Comparison of ENCODE assay signal across 8 cellular contexts in genomic region chr15:74311734-74312444, GRCh38. TPM values are rescaled to one million over a fixed set of nuclear protein-coding genes. Genes with fewer than 3 reads are reported as not detected.
DNase-seq lines count a peak whose midpoint lies in the region; ATAC-seq and TF ChIP-seq lines count a peak whose summit lies in the region.

No MANE protein-coding gene starts in this region.

- no peak overlapping the region for H3K4me3 ChIP-seq in AG04450 (ENCODE audit: low read depth, low read length)
- H3K4me3 ChIP-seq in GM23338: no peak overlapping the region

- CTCF ChIA-PET in AG04450 (lab: Charles Lee): interaction anchor here (0.6 to 6.4 kb wide), 4 partner anchors 9 to 1025 kb away, joined by 3 to 101 read pairs (median 4); no protein-coding TSS in a partner anchor

- 0 out of 2 replicates have a peak overlapping the region, but pooled peaks have one; percentile 9 for H3K4me2 ChIP-seq in GM23338

- no peaks in the 10 kb centered on the region for H3K36me3 Mint-ChIP-seq in GM23338 (ENCODE audit: low read depth)
- H3K36me3 Mint-ChIP-seq in glutamatergic neuron (ENCODE audit: unreplicated experiment): no peaks in the 10 kb centered on the region

- no peaks in the 10 kb centered on the region for H3K79me2 ChIP-seq in GM23338 (replicated peaks; ENCODE audit: insufficient read depth)

- no peak overlapping the region for H2AFZ ChIP-seq in GM23338

- H3K27ac ChIP-seq in AG04450 (ENCODE audit: low read depth, low read length) (no peak overlapping the region), GM23338 (ENCODE audit: low read depth) (no peak overlapping the region)

- H3K9me3 ChIP-seq in AG04450 (ENCODE audit: control insufficient read depth, insufficient read depth, low read length): no peaks in the 10 kb centered on the region

- no peak for DNase-seq in AG04450 (ENCODE audit: low read depth, low spot score)
- DNase-seq in GM23338 (ENCODE audit: low spot score): peak; percentile 69
- DNase-seq in RPMI8226: peak; percentile 64
- DNase-seq in glutamatergic neuron: peak; percentile 47
- DNase-seq in GOT3 (lab: John Stamatoyannopoulos, UW): no peak
- DNase-seq in NCI-H226: no peak
- no peak for DNase-seq in stimulated activated naive CD4-positive, alpha-beta T cell treated with Interleukin-2 at 50 U/mL for 16 hours (lab: John Stamatoyannopoulos, UW)
- no peak for DNase-seq in mucosa of gallbladder (ENCODE audit: low spot score)

- no peaks in the 10 kb centered on the region for H3F3A ChIP-seq in GM23338 (replicated peaks; ENCODE audit: low read depth)

- TF ChIP-seq CTCF in AG04450 (IDR thresholded peaks at IDR 0.05; ENCODE audit: low read depth, low read length) (peak; percentile 64), GM23338 (conservative IDR thresholded peaks at IDR 0.05; ENCODE audit: low read depth in 2 of 2) (peak; percentile 75 to 79), glutamatergic neuron (IDR thresholded peaks at IDR 0.05; ENCODE audit: partially characterized antibody, unreplicated experiment) (peak; percentile 44)

- peaks cover 58% of the 10 kb centered on the region for H3K4me1 Mint-ChIP-seq in GM23338
- peaks cover 29% of the 10 kb centered on the region for H3K4me1 Mint-ChIP-seq in glutamatergic neuron (ENCODE audit: low read depth, unreplicated experiment)

- no peaks in the 10 kb centered on the region for H4K20me1 ChIP-seq in GM23338 (replicated peaks; ENCODE audit: insufficient read depth)

- H3K9me3 Mint-ChIP-seq in GM23338: no peaks in the 10 kb centered on the region; the same call in 2 of the 3 replicates
- H3K9me3 Mint-ChIP-seq in glutamatergic neuron (ENCODE audit: unreplicated experiment): peaks cover 17% of the 10 kb centered on the region

- no peaks in the 10 kb centered on the region for H3K36me3 ChIP-seq in GM23338 (ENCODE audit: insufficient read depth)

- H3K4me3 Mint-ChIP-seq in GM23338 (no peak overlapping the region), glutamatergic neuron (ENCODE audit: unreplicated experiment) (peak overlapping the region; percentile 65)

- H3K27me3 Mint-ChIP-seq in GM23338 (ENCODE audit: insufficient read depth, low read depth, poor library complexity): peaks cover 32% of the 10 kb centered on the region
- H3K27me3 Mint-ChIP-seq in glutamatergic neuron (ENCODE audit: unreplicated experiment): peaks cover 19% of the 10 kb centered on the region

- peak; percentile 42 for ATAC-seq in GM23338

- no peaks in the 10 kb centered on the region for H3K9me2 ChIP-seq in GM23338 (ENCODE audit: insufficient read depth)

- H3K27me3 ChIP-seq in AG04450 (ENCODE audit: control insufficient read depth, insufficient read depth, low read length) (peaks cover 43% of the 10 kb centered on the region), GM23338 (ENCODE audit: insufficient read depth) (0 out of 2 replicates have a peak, but pooled peaks cover 8% of the 10 kb centered on the region)

- H3K4me1 ChIP-seq in GM23338 (ENCODE audit: insufficient read depth): peaks cover 32% of the 10 kb centered on the region

- H3K27ac Mint-ChIP-seq in GM23338 (no peak overlapping the region), glutamatergic neuron (ENCODE audit: unreplicated experiment) (peak overlapping the region; percentile 93)

- POLR2A ChIA-PET in AG04450 (lab: Yijun Ruan, JAX): no interaction called here

TF ChIP-seq in GM23338, 12 proteins besides CTCF, POLR2A, EP300 and RAD21:
- no peak for TF ChIP-seq EZH2 (IDR thresholded peaks at IDR 0.05; ENCODE audit: low read depth, unreplicated experiment)
- TF ChIP-seq, protein P1, sequence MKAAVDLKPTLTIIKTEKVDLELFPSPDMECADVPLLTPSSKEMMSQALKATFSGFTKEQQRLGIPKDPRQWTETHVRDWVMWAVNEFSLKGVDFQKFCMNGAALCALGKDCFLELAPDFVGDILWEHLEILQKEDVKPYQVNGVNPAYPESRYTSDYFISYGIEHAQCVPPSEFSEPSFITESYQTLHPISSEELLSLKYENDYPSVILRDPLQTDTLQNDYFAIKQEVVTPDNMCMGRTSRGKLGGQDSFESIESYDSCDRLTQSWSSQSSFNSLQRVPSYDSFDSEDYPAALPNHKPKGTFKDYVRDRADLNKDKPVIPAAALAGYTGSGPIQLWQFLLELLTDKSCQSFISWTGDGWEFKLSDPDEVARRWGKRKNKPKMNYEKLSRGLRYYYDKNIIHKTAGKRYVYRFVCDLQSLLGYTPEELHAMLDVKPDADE (IDR thresholded peaks at IDR 0.05): no peak

RNA-seq across cellular contexts. Expression of gene CYP11A1, which starts 55.6 kb away (rescaled TPM):
- polyA plus RNA-seq in AG04450 (2011; rRNA removed): 0.09 and 0.14 TPM in 2 replicates
- 0.23 and 0.35 TPM in 2 replicates for polyA minus RNA-seq in AG04450 (2011; rRNA and poly(A)+ RNA removed)
- 1.7 and 3.3 TPM in 2 replicates for total RNA-seq in GM23338 (2014; rRNA removed; shearing (Covaris generic))
- 1.2 and 1.9 TPM in 2 replicates for polyA plus RNA-seq in GM23338 (2016; fragmentation: Nextera tagmentation; extraction: Ambion mirVana)
- total RNA-seq in glutamatergic neuron (ENCODE audit: unreplicated experiment): not detected
- 0.72 TPM for total RNA-seq in mucosa of gallbladder

Comparison
In these comparisons a context has a peak if more than half of its experiments do, and no peak if none do; other contexts are left out.
1. DNase-seq: peak in GM23338 (single experiment), RPMI8226 (single experiment) and glutamatergic neuron (single experiment); none in AG04450 (single experiment), GOT3 (single experiment), NCI-H226 (single experiment), stimulated activated naive CD4-positive, alpha-beta T cell treated with Interleukin-2 at 50 U/mL for 16 hours (single experiment) and mucosa of gallbladder (single experiment).
2. Peak in every context shown above with its lines, with median percentiles within 50 percentile points of each other: CTCF ChIP-seq.